ENCODE assay signal across 9 cellular contexts in genomic region chr20:32474717-32474966, GRCh38.
DNase-seq lines count a peak whose midpoint lies in the region; ATAC-seq and TF ChIP-seq lines count a peak whose summit lies in the region.
"Had no signal": no experiment of that assay in that cellular context is flagged by ENCODE, and none has a peak within 500 bp of the region (broad histone marks: within the 10 kb centered on the region; RNA-seq: fewer than 3 reads in every experiment).

No MANE protein-coding gene starts in this region.

- H3K14ac ChIP-seq in IMR-90 (replicated peaks; ENCODE audit: low read depth, low read length) = peak overlapping the region; percentile 78

- 40% methylated on average over 2 of the region's 8 CpGs; no CpG with 5 or more reads in 1 of the 2 experiments for WGBS in IMR-90 (ENCODE audit: extremely low coverage in 2 of 2, insufficient read length in 1 of 2), 2 experiments

- H3K36me3 ChIP-seq in IMR-90 (ENCODE audit: control insufficient read depth, insufficient read depth, low read length) (peaks cover 11% of the 10 kb centered on the region; the same call in 1 of the 2 replicates), thoracic aorta (no peaks in the 10 kb centered on the region)

- peak overlapping the region; percentile 14 for H3K18ac ChIP-seq in IMR-90 (ENCODE audit: low read depth, low read length)

- H3K4me1 Mint-ChIP-seq in mesothelial cell of epicardium = peaks cover 74% of the 10 kb centered on the region

- peak overlapping the region; percentile 62 for H3K4me3 Mint-ChIP-seq in mesothelial cell of epicardium

- peak overlapping the region; percentile 41 to 87 for H4K8ac ChIP-seq in IMR-90 (ENCODE audit: low read depth in 2 of 2, low read length in 2 of 2)

- peak overlapping the region; percentile 91 for H2AFZ ChIP-seq in IMR-90 (replicated peaks; ENCODE audit: low read length, poor library complexity)

- H4K5ac ChIP-seq in IMR-90 (ENCODE audit: low read depth, low read length) = peak overlapping the region; percentile 23

- H4K20me1 ChIP-seq in IMR-90 (ENCODE audit: insufficient read depth, low read length) = peaks cover 32% of the 10 kb centered on the region

- TF ChIP-seq POLR2A in IMR-90 (IDR thresholded peaks at IDR 0.05; ENCODE audit: low read depth, low read length) = no peak

- intact Hi-C loops in IMR-90 (cut with micrococcal nuclease) = no loop called here

- peak overlapping the region; percentile 85 for H2BK5ac ChIP-seq in IMR-90 (ENCODE audit: low read depth, low read length, poor library complexity, severe bottlenecking)

- TF ChIP-seq RAD21 in IMR-90 (IDR thresholded peaks at IDR 0.05; ENCODE audit: low read length) = no peak

- CTCF ChIA-PET in IMR-90 (lab: Yijun Ruan, JAX) = no interaction called here

- peak overlapping the region; percentile 82 for H3K4me2 ChIP-seq in IMR-90 (ENCODE audit: low read depth, low read length)

- H3K4me3 ChIP-seq in IMR-90 (ENCODE audit: insufficient read depth, low read depth, low read length) = peak overlapping the region; percentile 29
- peak overlapping the region; percentile 70 for H3K4me3 ChIP-seq in coronary artery
- H3K4me3 ChIP-seq in thoracic aorta = peak overlapping the region; percentile 76

- H3K79me1 ChIP-seq in IMR-90 (ENCODE audit: low read depth in 1 of 2, low read length in 2 of 2) = peaks cover 9 to 94% of the 10 kb centered on the region in 2 experiments; a peak in 3 of 4 replicates

- H3K27ac ChIP-seq in IMR-90 (ENCODE audit: insufficient read depth, low read length) = peak overlapping the region; percentile 85
- peak overlapping the region; percentile 10 to 88 for H3K27ac ChIP-seq in coronary artery
- H3K27ac ChIP-seq in thoracic aorta = peak overlapping the region in 1 of 2 donors; percentile 48

- no peak for DNase-seq in IMR-90
- no peak for DNase-seq in coronary artery (ENCODE audit: low spot score)
- DNase-seq in mesothelial cell of epicardium (ENCODE audit: low spot score in 2 of 2, unreplicated experiment in 2 of 2) = no peak
- no peak for DNase-seq in thoracic aorta (ENCODE audit: low spot score)
- DNase-seq in D341Med (ENCODE audit: low spot score) = no peak
- DNase-seq in RPMI8226 = no peak
- no peak for DNase-seq in SIG-M5 treated with dmso at 0.1 percent for 504 hours (lab: John Stamatoyannopoulos, UW; ENCODE audit: unreplicated experiment)
- DNase-seq in EL = no peak

- H3K27me3 Mint-ChIP-seq in mesothelial cell of epicardium (ENCODE audit: low read depth) = no peaks in the 10 kb centered on the region

- H2BK20ac ChIP-seq in IMR-90 (ENCODE audit: low read depth, low read length) = peak overlapping the region; percentile 30

- H2AK9ac ChIP-seq in IMR-90 (replicated peaks; ENCODE audit: low read depth, low read length, poor library complexity) = peak overlapping the region; percentile 98

- H3K4me1 ChIP-seq in IMR-90 (ENCODE audit: control insufficient read depth, insufficient read depth, low read length) (peaks cover 47% of the 10 kb centered on the region), thoracic aorta (ENCODE audit: control insufficient read depth in 1 of 2, low read depth in 2 of 2) (peaks cover 18 to 30% of the 10 kb centered on the region in 2 donors)

- H3K9ac ChIP-seq in IMR-90 (ENCODE audit: low read depth, low read length) = peak overlapping the region; percentile 49

- H3K56ac ChIP-seq in IMR-90 (ENCODE audit: extremely low read depth, insufficient read depth, low read length) = peak overlapping the region; percentile 71

- no peak for ATAC-seq in IMR-90 (ENCODE audit: low read depth)
- ATAC-seq in thoracic aorta (ENCODE audit: insufficient number of reproducible peaks, low FRiP score, low read depth) = no peak

- H3K27me3 ChIP-seq in IMR-90 (ENCODE audit: control insufficient read depth, insufficient read depth, low read length) (no peaks in the 10 kb centered on the region), thoracic aorta (replicated peaks; ENCODE audit: insufficient read depth) (no peaks in the 10 kb centered on the region)

- peak overlapping the region; percentile 91 for H4K91ac ChIP-seq in IMR-90 (ENCODE audit: insufficient read depth, low read depth, low read length)

- peak overlapping the region; percentile 19 for H3K23ac ChIP-seq in IMR-90 (ENCODE audit: low read depth, low read length)

- peaks cover 33% of the 10 kb centered on the region for H3K9me1 ChIP-seq in IMR-90 (ENCODE audit: insufficient read depth, low read length)

- H3K9me3 ChIP-seq in IMR-90 (ENCODE audit: control insufficient read depth, insufficient read depth, low read length) (no peaks in the 10 kb centered on the region), thoracic aorta (no peaks in the 10 kb centered on the region)

- H3K9me3 Mint-ChIP-seq in mesothelial cell of epicardium = no peaks in the 10 kb centered on the region
- H3K9me3 Mint-ChIP-seq: IgD-negative memory B cell had no signal

- no TSS peak for BruUV-seq in IMR-90 (replicated peaks; lab: Mats Ljungman, UMichigan)

- H2BK15ac ChIP-seq in IMR-90 (ENCODE audit: low read depth, low read length) = peak overlapping the region; percentile 64; the same call in 1 of the 3 replicates

- peak overlapping the region; percentile 97 for H3K4ac ChIP-seq in IMR-90 (ENCODE audit: low read depth, low read length)

- peaks cover 7% of the 10 kb centered on the region for H3K36me3 Mint-ChIP-seq in mesothelial cell of epicardium

- POLR2A ChIA-PET in IMR-90 (lab: Charles Lee; ENCODE audit: unreplicated experiment) = no interaction called here

- dilution Hi-C loops in IMR-90 (cut with HindIII; ENCODE audit: low sequenced_read_pairs, unreplicated experiment) = no loop called here

- TF ChIP-seq CTCF in IMR-90 (conservative IDR thresholded peaks at IDR 0.05; ENCODE audit: low read depth, low read length) (no peak), coronary artery (IDR thresholded peaks at IDR 0.05) (no peak), mesothelial cell of epicardium (IDR thresholded peaks at IDR 0.05; ENCODE audit: unreplicated experiment) (no peak), thoracic aorta (IDR thresholded peaks at IDR 0.05) (no peak)

- H2AK5ac ChIP-seq in IMR-90 (ENCODE audit: low read depth, low read length) = peak overlapping the region; percentile 84

- in situ Hi-C loops in IMR-90 (cut with MboI; ENCODE audit: low sequenced_read_pairs) = no loop called here

- peak overlapping the region; percentile 99 for H3K27ac Mint-ChIP-seq in mesothelial cell of epicardium

- H2BK120ac ChIP-seq in IMR-90 (ENCODE audit: low read depth, low read length) = peak overlapping the region; percentile 83

TF ChIP-seq in IMR-90, 13 proteins besides CTCF, POLR2A, EP300 and RAD21:
- TF ChIP-seq USF2 (IDR thresholded peaks at IDR 0.05; ENCODE audit: low read depth, low read length) (no peak), CEBPB (IDR thresholded peaks at IDR 0.05; ENCODE audit: low read depth, low read length) (no peak), RFX5 (IDR thresholded peaks at IDR 0.05; ENCODE audit: low read depth, low read length) (no peak), CHD1 (IDR thresholded peaks at IDR 0.05; ENCODE audit: low read depth, low read length) (no peak), MAZ (IDR thresholded peaks at IDR 0.05; ENCODE audit: borderline replicate concordance, low read depth, low read length) (no peak), MXI1 (IDR thresholded peaks at IDR 0.05; ENCODE audit: borderline replicate concordance, low read depth, low read length) (no peak), ELK1 (IDR thresholded peaks at IDR 0.05; ENCODE audit: borderline replicate concordance, low read depth, low read length) (no peak), RCOR1 (IDR thresholded peaks at IDR 0.05; ENCODE audit: insufficient replicate concordance, low read length) (no peak), FOS (IDR thresholded peaks at IDR 0.05; ENCODE audit: low read depth, low read length) (no peak), MAFK (IDR thresholded peaks at IDR 0.05; ENCODE audit: low read depth, low read length) (no peak), SMC3 (IDR thresholded peaks at IDR 0.05; ENCODE audit: low read depth, low read length) (no peak), NFE2L2 (IDR thresholded peaks at IDR 0.05; ENCODE audit: low read depth, low read length) (no peak), BHLHE40 (IDR thresholded peaks at IDR 0.05; ENCODE audit: low read depth, low read length) (no peak)
TF ChIP-seq in IMR-90: peak in this region for 0.
